ENCODE assay signal across 8 cellular contexts in the genomic region with DNA sequence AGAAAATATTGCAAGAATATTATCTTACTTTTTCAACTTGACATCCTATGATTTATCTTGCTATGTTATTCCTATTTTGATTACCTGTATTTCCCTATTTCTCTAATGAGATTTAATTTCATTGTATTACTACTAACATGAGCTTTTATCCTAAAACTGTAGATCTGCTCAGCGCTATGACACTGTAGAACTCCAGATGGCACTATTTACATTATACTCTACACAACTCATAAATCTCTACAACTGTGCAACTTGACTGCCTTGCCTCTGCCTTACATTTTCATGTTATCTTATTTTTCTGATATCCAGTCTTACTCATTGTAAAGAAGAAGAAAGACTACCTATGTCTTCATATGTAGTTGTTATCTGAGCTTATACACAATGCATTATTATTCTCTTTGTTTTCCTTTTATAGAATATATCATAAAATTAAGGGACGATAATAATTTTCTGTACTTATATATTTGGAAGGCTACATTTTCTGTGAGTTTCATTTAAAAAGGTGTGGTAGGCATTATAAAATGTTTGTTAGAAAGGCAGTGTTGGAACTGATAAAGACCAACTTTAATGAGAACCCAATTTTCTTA. TPM values are rescaled to one million over a fixed set of nuclear protein-coding genes. Genes with fewer than 3 reads are reported as not detected.
DNase-seq lines count a peak whose midpoint lies in the region; ATAC-seq and TF ChIP-seq lines count a peak whose summit lies in the region.

No MANE protein-coding gene starts in this region.

- H3K36me3 ChIP-seq in mammary epithelial cell (ENCODE audit: insufficient read depth, low read length): peaks cover 30% of the 10 kb centered on the region
- H3K36me3 ChIP-seq in naive thymus-derived CD4-positive, alpha-beta T cell (ENCODE audit: control insufficient read depth in 2 of 3, insufficient read depth in 3 of 3, low read length in 3 of 3): peaks cover 0 to 8% (median 0%) of the 10 kb centered on the region in 3 experiments

- H3K9me3 ChIP-seq in mammary epithelial cell (replicated peaks; ENCODE audit: insufficient read depth, low read length): no peaks in the 10 kb centered on the region
- no peaks in the 10 kb centered on the region for H3K9me3 ChIP-seq in naive thymus-derived CD4-positive, alpha-beta T cell (ENCODE audit: control insufficient read depth in 2 of 3, low read length in 3 of 3)

- WGBS in mammary epithelial cell (ENCODE audit: low coverage, missing lambda C conversion rate): 71% methylated on average over 2 of the region's 2 CpGs

- peaks cover 0 to 5% (median 3%) of the 10 kb centered on the region in 7 donors for H3K4me1 Mint-ChIP-seq in naive thymus-derived CD4-positive, alpha-beta T cell

- H3K79me2 ChIP-seq in mammary epithelial cell (ENCODE audit: insufficient read depth, low read length): no peaks in the 10 kb centered on the region

- H3K9me3 Mint-ChIP-seq in naive thymus-derived CD4-positive, alpha-beta T cell: no peaks in the 10 kb centered on the region

- no TSS peak for BruUV-seq in mammary epithelial cell (replicated peaks; lab: Mats Ljungman, UMichigan)

- TF ChIP-seq CTCF in mammary epithelial cell (conservative IDR thresholded peaks at IDR 0.05 in 1 of 2, IDR thresholded peaks at IDR 0.05 in 1 of 2; ENCODE audit: extremely low read depth in 1 of 2, insufficient read depth in 1 of 2, low read depth in 1 of 2, low read length in 2 of 2): peak; percentile 43 to 56

- H3K36me3 Mint-ChIP-seq in naive thymus-derived CD4-positive, alpha-beta T cell: peaks cover 0 to 37% (median 17%) of the 10 kb centered on the region in 5 donors

- in situ Hi-C loops in mammary epithelial cell (cut with MboI; ENCODE audit: low sequenced_read_pairs in 2 of 2): no loop called here

- H3K9ac ChIP-seq in mammary epithelial cell (ENCODE audit: insufficient read depth, low read length): no peak overlapping the region

- H3K27ac Mint-ChIP-seq in naive thymus-derived CD4-positive, alpha-beta T cell: no peak overlapping the region

- ATAC-seq in GM21381 (IDR thresholded peaks at IDR 0.05; ENCODE audit: unreplicated experiment): peak; percentile 65
- ATAC-seq in naive thymus-derived CD4-positive, alpha-beta T cell: peak; percentile 56
- ATAC-seq in GM21528 (IDR thresholded peaks at IDR 0.05; ENCODE audit: low FRiP score, unreplicated experiment): no peak
- no peak for ATAC-seq in HG03342 (IDR thresholded peaks at IDR 0.05; ENCODE audit: unreplicated experiment)

- no peaks in the 10 kb centered on the region for H4K20me1 ChIP-seq in mammary epithelial cell (ENCODE audit: insufficient read depth, low read length)

- no peaks in the 10 kb centered on the region for H3K27me3 Mint-ChIP-seq in naive thymus-derived CD4-positive, alpha-beta T cell

- no peaks in the 10 kb centered on the region for H3K27me3 ChIP-seq in mammary epithelial cell (ENCODE audit: insufficient read depth, low read length)
- H3K27me3 ChIP-seq in naive thymus-derived CD4-positive, alpha-beta T cell (ENCODE audit: control insufficient read depth in 2 of 2, insufficient read depth in 2 of 2, low read length in 2 of 2): no peaks in the 10 kb centered on the region

- H3K4me2 ChIP-seq in mammary epithelial cell (ENCODE audit: insufficient read depth, low read depth, low read length): no peak overlapping the region

- no peak overlapping the region for H3K4me3 ChIP-seq in mammary epithelial cell (replicated peaks in 1 of 3; ENCODE audit: insufficient read depth in 1 of 3, low read depth in 2 of 3, low read length in 3 of 3)
- no peak overlapping the region for H3K4me3 ChIP-seq in naive thymus-derived CD4-positive, alpha-beta T cell (ENCODE audit: low read length)

- intact Hi-C loops in mammary epithelial cell (cut with micrococcal nuclease): loop anchor here (1.0 kb wide), 1 partner anchor 389 kb away; no protein-coding TSS in a partner anchor
- intact Hi-C loops in naive thymus-derived CD4-positive, alpha-beta T cell (cut with micrococcal nuclease): loop anchor here (1.0 to 10.0 kb wide), 5 partner anchors 161 to 1453 kb away; no protein-coding TSS in a partner anchor

- H3K4me1 ChIP-seq in mammary epithelial cell (ENCODE audit: insufficient read depth, low read length): no peaks in the 10 kb centered on the region
- H3K4me1 ChIP-seq in naive thymus-derived CD4-positive, alpha-beta T cell (ENCODE audit: control insufficient read depth in 2 of 2, insufficient read depth in 2 of 2, low read length in 2 of 2): no peaks in the 10 kb centered on the region

- CTCF ChIA-PET in mammary epithelial cell (lab: Charles Lee; ENCODE audit: low non-redundant PET): interaction anchor here (0.6 kb wide), 1 partner anchor 324 kb away, joined by 3 read pairs; no protein-coding TSS in a partner anchor
- CTCF ChIA-PET in naive thymus-derived CD4-positive, alpha-beta T cell (lab: Charles Lee): interaction anchor here (0.7 kb wide), 1 partner anchor 479 kb away, joined by 3 read pairs; no protein-coding TSS in a partner anchor

- H3K27ac ChIP-seq in mammary epithelial cell (ENCODE audit: insufficient read depth, low read depth, low read length): no peak overlapping the region
- no peak overlapping the region for H3K27ac ChIP-seq in naive thymus-derived CD4-positive, alpha-beta T cell (ENCODE audit: low read depth, low read length)

- no peak overlapping the region for H2AFZ ChIP-seq in mammary epithelial cell (ENCODE audit: low read depth, low read length)

- peak; percentile 32 for DNase-seq in D341Med (ENCODE audit: low spot score)
- DNase-seq in NCI-H2227 (lab: John Stamatoyannopoulos, UW; ENCODE audit: unreplicated experiment): peak; percentile 23
- peak; percentile 14 for DNase-seq in mammary epithelial cell
- no peak for DNase-seq in naive thymus-derived CD4-positive, alpha-beta T cell
- no peak for DNase-seq in GM19240 (ENCODE audit: insufficient read length, low spot score)

- dilution Hi-C loops in mammary epithelial cell (cut with HindIII; ENCODE audit: low sequenced_read_pairs): no loop called here

- no peak overlapping the region for H3K4me3 Mint-ChIP-seq in naive thymus-derived CD4-positive, alpha-beta T cell

- POLR2A ChIA-PET in naive thymus-derived CD4-positive, alpha-beta T cell (lab: Charles Lee): no interaction called here

RNA-seq across cellular contexts. Expression of gene NUP37, which starts 24.1 kb away (rescaled TPM):
- total RNA-seq in mammary epithelial cell: 10 to 100 TPM; 18.8 to 47.4 TPM
- 61.6 TPM for polyA plus RNA-seq in mammary epithelial cell
- polyA minus RNA-seq in mammary epithelial cell: 21.1 TPM
- 10 to 100 TPM; 11.9 to 47.5 (median 18.5) TPM for total RNA-seq in naive thymus-derived CD4-positive, alpha-beta T cell
- 10 to 100 TPM; 32.9 to 34.0 TPM for polyA plus RNA-seq in naive thymus-derived CD4-positive, alpha-beta T cell

RNA-seq across cellular contexts. Expression of gene PARPBP, which starts 24.2 kb away (rescaled TPM):
- total RNA-seq in mammary epithelial cell: 10 to 100 TPM in 1 of 2 donors, 1 to 10 TPM in 1; 3.8 to 10.2 TPM
- 5.8 TPM for polyA plus RNA-seq in mammary epithelial cell
- not detected for polyA minus RNA-seq in mammary epithelial cell
- total RNA-seq in naive thymus-derived CD4-positive, alpha-beta T cell: 10 to 100 TPM in 1 of 5 experiments, 1 to 10 TPM in 4; 1.1 to 21.5 (median 1.5) TPM
- 1 to 10 TPM; 1.7 to 2.2 TPM for polyA plus RNA-seq in naive thymus-derived CD4-positive, alpha-beta T cell

RNA-seq across cellular contexts. Expression of gene WASHC3, which starts 34.0 kb away (rescaled TPM):
- 10 to 100 TPM; 48.9 to 61.2 TPM for total RNA-seq in mammary epithelial cell
- polyA plus RNA-seq in mammary epithelial cell: 49.7 TPM
- polyA minus RNA-seq in mammary epithelial cell: 54.7 TPM
- 10 to 100 TPM; 32.8 to 59.6 (median 49.6) TPM for total RNA-seq in naive thymus-derived CD4-positive, alpha-beta T cell
- polyA plus RNA-seq in naive thymus-derived CD4-positive, alpha-beta T cell: 10 to 100 TPM; 76.3 to 87.9 TPM

Comparison
In these comparisons a context has a peak if more than half of its experiments do, and no peak if none do; other contexts are left out.
1. DNase-seq: peak in D341Med (single experiment), NCI-H2227 (single experiment) and mammary epithelial cell (single experiment); none in naive thymus-derived CD4-positive, alpha-beta T cell (0 of 9) and GM19240 (single experiment).
2. ATAC-seq: peak in GM21381 (single experiment) and naive thymus-derived CD4-positive, alpha-beta T cell (single experiment); none in GM21528 (single experiment) and HG03342 (single experiment).